ENCODE assay signal across 11 cellular contexts in the genomic region with DNA sequence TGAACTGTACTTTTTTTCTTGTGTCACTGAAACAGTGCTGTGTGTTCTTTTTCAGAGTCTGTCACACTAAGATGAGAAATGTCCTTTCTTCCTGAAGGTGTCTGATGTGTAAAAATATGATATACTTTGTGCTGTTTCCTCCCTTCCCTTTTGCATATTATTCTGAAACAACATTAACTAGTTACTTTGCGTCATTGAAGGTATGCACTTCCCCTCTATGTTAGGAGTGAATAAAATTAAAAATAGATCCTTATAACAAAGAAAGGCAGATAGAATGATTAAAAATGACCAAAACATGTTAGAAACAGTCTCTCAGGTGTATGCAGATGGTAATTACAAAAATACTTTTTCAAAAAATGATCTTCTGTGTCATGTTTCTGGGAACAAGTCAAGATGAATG. TPM values are rescaled to one million over a fixed set of nuclear protein-coding genes. Genes with fewer than 3 reads are reported as not detected.
A peak's percentile ranks its signal among the peaks of the same experiment; 100 is the strongest.
DNase-seq lines count a peak whose midpoint lies in the region; ATAC-seq, FAIRE-seq and TF ChIP-seq lines count a peak whose summit lies in the region.
"Had no signal": no experiment of that assay in that cellular context is flagged by ENCODE, and none has a peak within 500 bp of the region (broad histone marks: within the 10 kb centered on the region; RNA-seq: fewer than 3 reads in every experiment).

No MANE protein-coding gene starts in this region.

- H2AFZ ChIP-seq in GM12878 (ENCODE audit: control insufficient read depth, low read depth, low read length), result no peak overlapping the region

- no TSS peak for BruUV-seq in GM12878 (replicated peaks; lab: Mats Ljungman, UMichigan)

- H3K9ac ChIP-seq in GM12878 (ENCODE audit: control insufficient read depth, insufficient read depth, low read length), result peak overlapping the region; percentile 98

- peaks cover 12 to 60% (median 38%) of the 10 kb centered on the region in 12 donors for H3K4me1 ChIP-seq in heart left ventricle
- peaks cover 10% of the 10 kb centered on the region for H3K4me1 ChIP-seq in GM12878 (ENCODE audit: control insufficient read depth, insufficient read depth, low read length)
- H3K4me1 ChIP-seq in lower lobe of right lung, result peaks cover 45% of the 10 kb centered on the region
- peaks cover 22 to 36% (median 32%) of the 10 kb centered on the region in 4 donors for H3K4me1 ChIP-seq in upper lobe of left lung
- H3K4me1 ChIP-seq in mucosa of descending colon (ENCODE audit: low read depth), result peaks cover 14% of the 10 kb centered on the region

- H3K9me3 ChIP-seq in heart left ventricle (no peaks in the 10 kb centered on the region), GM12878 (replicated peaks; ENCODE audit: control insufficient read depth, insufficient read depth, low read length) (no peaks in the 10 kb centered on the region), lower lobe of right lung (no peaks in the 10 kb centered on the region), upper lobe of left lung (no peaks in the 10 kb centered on the region), mucosa of descending colon (no peaks in the 10 kb centered on the region)

- SMC1A ChIA-PET in GM12878 (lab: Charles Lee; ENCODE audit: uncharacterized antibody, unreplicated experiment), result interaction anchor here (0.9 to 6.3 kb wide), 18 partner anchors 9 to 211 kb away, joined by 3 to 48 read pairs (median 5); a partner anchor contains a TSS

- TF ChIP-seq EP300 in GM12878 (IDR thresholded peaks at IDR 0.05; ENCODE audit: borderline replicate concordance in 1 of 2, control insufficient read depth in 1 of 2, low read depth in 2 of 2, low read length in 2 of 2) (no peak), upper lobe of left lung (IDR thresholded peaks at IDR 0.05) (no peak)

- no peak for TF ChIP-seq CTCF in heart left ventricle (IDR thresholded peaks at IDR 0.05)
- TF ChIP-seq CTCF in GM12878 (IDR thresholded peaks at IDR 0.05 in 2 of 3, conservative IDR thresholded peaks at IDR 0.05 in 1 of 3; ENCODE audit: control insufficient read depth in 2 of 3, extremely low read depth in 1 of 3, insufficient read depth in 1 of 3, low read depth in 3 of 3, low read length in 3 of 3), result no peak
- TF ChIP-seq CTCF in lower lobe of right lung (IDR thresholded peaks at IDR 0.05), result no peak
- TF ChIP-seq CTCF in upper lobe of left lung (IDR thresholded peaks at IDR 0.05), result no peak
- no peak for TF ChIP-seq CTCF in mucosa of descending colon (IDR thresholded peaks at IDR 0.05)

- H3K4me2 ChIP-seq in GM12878 (ENCODE audit: control insufficient read depth, insufficient read depth), result peak overlapping the region; percentile 70

- in situ Hi-C loops in GM12878 (cut with MboI), result loop anchor here (5.0 to 10.0 kb wide), 2 partner anchors 84 to 168 kb away; a partner anchor contains a TSS

- H3K79me2 ChIP-seq in GM12878 (ENCODE audit: control insufficient read depth, insufficient read depth, low read length), result peaks cover 66% of the 10 kb centered on the region

- no peak for DNase-seq in heart left ventricle
- no peak for DNase-seq in Right ventricle myocardium inferior (ENCODE audit: missing footprints)
- no peak for DNase-seq in GM12878 (ENCODE audit: low read depth, low spot score)
- DNase-seq in lower lobe of right lung, result no peak
- DNase-seq in upper lobe of left lung, result no peak
- DNase-seq in mucosa of descending colon, result no peak
- DNase-seq: activated naive CD4-positive, alpha-beta T cell treated with anti-CD3 and anti-CD28 coated beads, Interleukin-2, amount 10 ng/mL, durations not matched to agents 7 days and 5 days; AML-193; NCI-H2081 had no signal

- H3K36me3 ChIP-seq in heart left ventricle (peaks cover 0 to 38% (median 28%) of the 10 kb centered on the region in 9 donors), GM12878 (ENCODE audit: control insufficient read depth in 2 of 2, insufficient read depth in 2 of 2, low read length in 1 of 2) (peaks cover 0 to 8% of the 10 kb centered on the region in 2 experiments; a peak in 2 of 4 replicates), lower lobe of right lung (peaks cover 22% of the 10 kb centered on the region), upper lobe of left lung (peaks cover 0 to 23% (median 0%) of the 10 kb centered on the region in 4 donors), mucosa of descending colon (ENCODE audit: low read depth) (peaks cover 4% of the 10 kb centered on the region)

- H3K27me3 ChIP-seq in heart left ventricle, result no peaks in the 10 kb centered on the region
- no peaks in the 10 kb centered on the region for H3K27me3 ChIP-seq in GM12878 (replicated peaks in 1 of 2; ENCODE audit: control insufficient read depth in 2 of 2, insufficient read depth in 2 of 2, low read length in 1 of 2)
- H3K27me3 ChIP-seq in lower lobe of right lung (ENCODE audit: low read depth), result no peaks in the 10 kb centered on the region
- no peaks in the 10 kb centered on the region for H3K27me3 ChIP-seq in upper lobe of left lung

- no peak for TF ChIP-seq RAD21 in GM12878 (IDR thresholded peaks at IDR 0.05; ENCODE audit: insufficient read depth, low read depth, low read length)

- no peak for FAIRE-seq in GM12878 (lab: Jason Lieb, UNC)

- H3K27ac ChIP-seq in heart left ventricle, result peak overlapping the region in 8 of 12 donors; percentile 80 to 95 (median 93)
- peak overlapping the region; percentile 92 for H3K27ac ChIP-seq in GM12878 (ENCODE audit: control insufficient read depth, insufficient read depth)
- H3K27ac ChIP-seq in lower lobe of right lung, result no peak overlapping the region
- peak overlapping the region in 3 of 4 donors; percentile 95 to 98 (median 97) for H3K27ac ChIP-seq in upper lobe of left lung

- intact Hi-C loops in heart left ventricle (cut with DNase I) (loop anchor here in 9 of 10 donors (2.0 to 10.0 kb wide), 15 partner anchors 32 to 214 kb away; a partner anchor contains a TSS), Right ventricle myocardium inferior (cut with DNase I) (loop anchor here (5.0 to 10.0 kb wide), 4 partner anchors 81 to 168 kb away; a partner anchor contains a TSS), GM12878 (cut with micrococcal nuclease; ENCODE audit: unreplicated experiment) (loop anchor here (2.0 kb wide), 1 partner anchor 84 kb away; a partner anchor contains a TSS), lower lobe of right lung (cut with DNase I) (no loop called here), mucosa of descending colon (cut with DNase I, micrococcal nuclease) (loop anchor here in 1 of 2 donors (10.0 kb wide), 1 partner anchor 168 kb away; a partner anchor contains a TSS)

- TF ChIP-seq POLR2A in heart left ventricle (IDR thresholded peaks at IDR 0.05), result no peak
- no peak for TF ChIP-seq POLR2A in GM12878 (IDR thresholded peaks at IDR 0.05; ENCODE audit: low read depth, low read length)
- TF ChIP-seq POLR2A in upper lobe of left lung (IDR thresholded peaks at IDR 0.05), result no peak

- ATAC-seq in heart left ventricle (no peak), Right ventricle myocardium inferior (no peak), GM12878 (peak; percentile 0; the same call in 1 of the 3 replicates), lower lobe of right lung (no peak), upper lobe of left lung (ENCODE audit: low FRiP score in 2 of 2) (no peak), mucosa of descending colon (no peak), HG03135 (IDR thresholded peaks at IDR 0.05; ENCODE audit: unreplicated experiment) (no peak), HG02763 (IDR thresholded peaks at IDR 0.05; ENCODE audit: unreplicated experiment) (no peak)

- POLR2A ChIA-PET in GM12878 (lab: Charles Lee), result interaction anchor here (1.0 to 2.0 kb wide), 6 partner anchors 8 to 173 kb away, joined by 3 to 11 read pairs (median 6); a partner anchor contains a TSS

- CTCF ChIA-PET in GM12878 (lab: Yijun Ruan, JAX), result interaction anchor here (1.0 to 2.0 kb wide), 8 partner anchors 16 to 205 kb away, joined by 3 to 16 read pairs (median 4); no protein-coding TSS in a partner anchor

- H3K4me3 ChIP-seq in heart left ventricle, result peak overlapping the region in 9 of 12 donors; percentile 69 to 95 (median 84)
- peak overlapping the region; percentile 97 for H3K4me3 ChIP-seq in GM12878
- peak overlapping the region; percentile 79 for H3K4me3 ChIP-seq in lower lobe of right lung
- peak overlapping the region in 3 of 4 donors; percentile 68 to 73 (median 69) for H3K4me3 ChIP-seq in upper lobe of left lung
- no peak overlapping the region for H3K4me3 ChIP-seq in mucosa of descending colon

- no peaks in the 10 kb centered on the region for H4K20me1 ChIP-seq in GM12878 (ENCODE audit: control insufficient read depth, insufficient read depth)

- RAD21 ChIA-PET in GM12878 (lab: Charles Lee; ENCODE audit: unreplicated experiment), result interaction anchor here (0.7 to 8.3 kb wide), 14 partner anchors 9 to 163 kb away, joined by 3 to 73 read pairs (median 6); a partner anchor contains a TSS

- 59 to 68% (median 68%) methylated on average over 1 of the region's 1 CpG for WGBS in heart left ventricle, 4 donors
- WGBS in GM12878 (ENCODE audit: insufficient coverage, insufficient replicate concordance, low lambda C conversion rate, missing lambda C conversion rate), result 0% methylated on average over 1 of the region's 1 CpG
- 58 to 66% methylated on average over 1 of the region's 1 CpG for WGBS in upper lobe of left lung, 2 donors

RNA-seq across cellular contexts. Expression of a gene that starts 1.6 kb away (rescaled TPM):
- total RNA-seq in heart left ventricle (10 to 100 TPM; 13.8 to 28.4 (median 23.4) TPM), Right ventricle myocardium inferior (28.2 TPM), GM12878 (2014; rRNA removed) (13.0 and 14.2 TPM in 2 replicates), GM12878 (2014; rRNA removed; fragmentation: Illumina TruSeq; extraction: Trizol) (15.2 and 16.1 TPM in 2 replicates), GM12878 (2021) (23.9 and 24.8 TPM in 2 replicates), lower lobe of right lung (15.5 TPM), upper lobe of left lung (10 to 100 TPM in 3 of 6 donors, 1 to 10 TPM in 3; 2.7 to 19.3 (median 9.6) TPM), mucosa of descending colon (10 to 100 TPM; 16.2 to 30.7 (median 19.1) TPM)
- polyA plus RNA-seq in heart left ventricle (1 to 10 TPM; 4.4 to 6.8 TPM), GM12878 (2011; rRNA removed) (23.0 and 26.7 TPM in 2 replicates), GM12878 (2014; fragmentation: Illumina TruSeq; extraction: Trizol) (22.5 and 32.9 TPM in 2 replicates), GM12878 (2014; fragmentation: Nextera tagmentation; extraction: Ambion mirVana) (10 to 100 TPM in 1 of 2 experiments, 1 to 10 TPM in 1; 9.8 to 14.2 TPM), GM12878 (2014; rRNA removed) (8.0 and 11.7 TPM in 2 replicates), GM12878 (2016; fragmentation: Nextera tagmentation; extraction: Ambion mirVana) (10 to 100 TPM; 22.2 TPM)
- 49.2 and 55.3 TPM in 2 replicates for total RNA-seq in GM12878 (2013; cell fraction: nucleolus; rRNA removed)
- polyA plus RNA-seq in GM12878 (2011; ENCODE audit: low read depth), result 39.6 TPM
- 9.5 and 13.4 TPM in 2 replicates for polyA plus RNA-seq in GM12878 (2011; cell fraction: cytosol; rRNA removed)
- polyA plus RNA-seq in GM12878 (2011; cell fraction: nucleus; rRNA removed), result 13.5 and 14.2 TPM in 2 replicates
- 19.1 and 30.2 TPM in 2 replicates for polyA plus RNA-seq in GM12878 (2012)
- 14.5 and 29.4 TPM in 2 replicates for polyA minus RNA-seq in GM12878 (2011; rRNA and poly(A)+ RNA removed)
- polyA minus RNA-seq in GM12878 (2011; cell fraction: cytosol; rRNA and poly(A)+ RNA removed), result 6.9 and 11.0 TPM in 2 replicates
- polyA minus RNA-seq in GM12878 (2011; cell fraction: nucleus; rRNA and poly(A)+ RNA removed), result 11.6 and 16.6 TPM in 2 replicates
